In the genomic region with DNA sequence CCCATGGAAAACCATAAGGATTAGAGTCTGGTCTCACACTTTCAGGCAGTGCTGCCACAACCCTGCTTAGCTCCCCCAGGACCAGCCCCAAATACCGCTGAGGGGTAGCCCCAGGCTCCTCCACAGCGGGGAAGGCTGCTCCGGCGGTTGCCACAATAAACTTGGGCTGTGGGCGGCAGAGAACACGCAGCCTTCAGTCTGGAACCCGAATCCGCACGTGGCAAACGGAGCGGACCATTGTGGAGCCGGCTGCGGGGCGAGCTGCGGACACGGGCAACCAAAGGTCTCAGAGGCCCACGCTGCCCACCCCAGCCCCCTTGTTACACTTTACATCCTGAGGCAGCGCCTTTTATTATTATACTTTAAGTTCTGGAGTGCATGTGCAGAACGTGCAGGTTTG, we compare ENCODE assay signal across 29 cellular contexts.
"Had no signal": no experiment of that assay in that cellular context is flagged by ENCODE, and none has a peak within 500 bp of the region (broad histone marks: within the 10 kb centered on the region; RNA-seq: fewer than 3 reads in every experiment).

No MANE protein-coding gene starts in this region.

- H3K27me3 ChIP-seq: colonic mucosa, gastrocnemius medialis had no signal

- H3K27ac Mint-ChIP-seq: dendritic cell treated with granulocyte-macrophage colony-stimulating factor and Interleukin-4, amounts not matched to agents 40 ng/mL and 50 ng/mL, for 4 days; effector memory CD8-positive, alpha-beta T cell; endodermal cell had no signal

- H3K4me3 ChIP-seq: colonic mucosa, coronary artery, dorsolateral prefrontal cortex, esophagus muscularis mucosa, esophagus squamous epithelium, gastrocnemius medialis, gastroesophageal sphincter, heart left ventricle, heart right ventricle had no signal

- DNase-seq: colonic mucosa; cortex of kidney; dermis blood vessel endothelial cell; dorsolateral prefrontal cortex; effector CD4-positive, alpha-beta T cell; effector CD8-positive, alpha-beta T cell; effector memory CD4-positive, alpha-beta T cell; effector memory CD8-positive, alpha-beta T cell; endodermal cell; erythroblast; esophagus squamous epithelium; foreskin fibroblast; foreskin keratinocyte; foreskin melanocyte; gastrocnemius medialis; glutamatergic neuron; head of caudate nucleus; heart right ventricle had no signal

- H3K36me3 ChIP-seq: colonic mucosa, esophagus muscularis mucosa, esophagus squamous epithelium, gastrocnemius medialis, gastroesophageal sphincter, heart left ventricle, heart right ventricle had no signal

- FAIRE-seq: colon, endometrium, endothelial cell of umbilical vein, frontal cortex had no signal

- ATAC-seq: effector memory CD8-positive, alpha-beta T cell; esophagus mucosa; foreskin keratinocyte; gastrocnemius medialis; gastroesophageal sphincter; heart left ventricle; heart right ventricle had no signal

- H3K4me1 Mint-ChIP-seq: endodermal cell had no signal

- H3K27ac ChIP-seq: colonic mucosa, coronary artery, dorsolateral prefrontal cortex, epithelial cell of prostate, esophagus muscularis mucosa, esophagus squamous epithelium, foreskin keratinocyte, gastrocnemius medialis, gastroesophageal sphincter, heart left ventricle, heart right ventricle had no signal

- H3K4me1 ChIP-seq: colonic mucosa, esophagus muscularis mucosa, esophagus squamous epithelium, foreskin keratinocyte, gastrocnemius medialis, gastroesophageal sphincter, heart left ventricle, heart right ventricle had no signal

- H3K4me3 Mint-ChIP-seq: dendritic cell treated with granulocyte-macrophage colony-stimulating factor and Interleukin-4, amounts not matched to agents 40 ng/mL and 50 ng/mL, for 4 days; effector memory CD8-positive, alpha-beta T cell; endodermal cell had no signal

- H3K9me3 Mint-ChIP-seq: dendritic cell treated with granulocyte-macrophage colony-stimulating factor and Interleukin-4, amounts not matched to agents 40 ng/mL and 50 ng/mL, for 4 days; effector memory CD8-positive, alpha-beta T cell; endodermal cell had no signal

- H3K9me3 ChIP-seq: colonic mucosa, esophagus muscularis mucosa, esophagus squamous epithelium, gastrocnemius medialis, gastroesophageal sphincter, heart left ventricle, heart right ventricle had no signal

- H3K27me3 Mint-ChIP-seq: dendritic cell treated with granulocyte-macrophage colony-stimulating factor and Interleukin-4, amounts not matched to agents 40 ng/mL and 50 ng/mL, for 4 days had no signal
